Comparison of ENCODE assay signal across 21 cellular contexts in genomic region chr20:43781215-43781614, GRCh38. TPM values are rescaled to one million over a fixed set of nuclear protein-coding genes. Genes with fewer than 3 reads are reported as not detected.
DNase-seq lines count a peak whose midpoint lies in the region; ATAC-seq and TF ChIP-seq lines count a peak whose summit lies in the region.
"Had no signal": no experiment of that assay in that cellular context is flagged by ENCODE, and none has a peak within 500 bp of the region (broad histone marks: within the 10 kb centered on the region; RNA-seq: fewer than 3 reads in every experiment).

No MANE protein-coding gene starts in this region.

- no peaks in the 10 kb centered on the region for H3K27me3 ChIP-seq in DND-41 (ENCODE audit: insufficient read depth, low read length, poor library complexity)
- H3K27me3 ChIP-seq in PC-3 (ENCODE audit: low read length): no peaks in the 10 kb centered on the region

- no TSS peak for BruUV-seq in PC-3 (replicated peaks; lab: Mats Ljungman, UMichigan)

- H3K4me2 ChIP-seq in DND-41 (ENCODE audit: insufficient read depth, low read length) (no peak overlapping the region), PC-3 (ENCODE audit: low read length) (no peak overlapping the region)

- H2AFZ ChIP-seq in DND-41 (ENCODE audit: low read depth, low read length) (no peak overlapping the region), PC-3 (ENCODE audit: low read length) (no peak overlapping the region)

- peaks cover 15 to 24% of the 10 kb centered on the region in 2 donors for H3K4me1 Mint-ChIP-seq in effector memory CD8-positive, alpha-beta T cell (ENCODE audit: low read depth in 2 of 2)
- peaks cover 6% of the 10 kb centered on the region for H3K4me1 Mint-ChIP-seq in stimulated activated effector memory CD8-positive, alpha-beta T cell treated with anti-CD3 and anti-CD28 coated beads, Interleukin-12 subunit alpha, Interleukin-12 subunit beta, amount 100 ng/mL, for 72 hours

- H3K27ac ChIP-seq in DND-41 (ENCODE audit: low read length) (no peak overlapping the region), PC-3 (ENCODE audit: low read length) (no peak overlapping the region)

- intact Hi-C loops in PC-3 (cut with micrococcal nuclease): no loop called here

- H3K9me3 Mint-ChIP-seq in effector memory CD8-positive, alpha-beta T cell: no peaks in the 10 kb centered on the region
- peaks cover 6% of the 10 kb centered on the region for H3K9me3 Mint-ChIP-seq in stimulated activated effector memory CD8-positive, alpha-beta T cell treated with anti-CD3 and anti-CD28 coated beads, Interleukin-12 subunit alpha, Interleukin-12 subunit beta, amount 100 ng/mL, for 72 hours

- H3K36me3 Mint-ChIP-seq in effector memory CD8-positive, alpha-beta T cell (ENCODE audit: insufficient read depth): peaks cover 4% of the 10 kb centered on the region
- peaks cover 7% of the 10 kb centered on the region for H3K36me3 Mint-ChIP-seq in stimulated activated effector memory CD8-positive, alpha-beta T cell treated with anti-CD3 and anti-CD28 coated beads, Interleukin-12 subunit alpha, Interleukin-12 subunit beta, amount 100 ng/mL, for 72 hours
- H3K36me3 Mint-ChIP-seq: IgD-negative memory B cell had no signal

- H3K79me2 ChIP-seq in DND-41 (ENCODE audit: insufficient read depth, low read length) (no peaks in the 10 kb centered on the region), PC-3 (ENCODE audit: low read length) (no peaks in the 10 kb centered on the region)

- TF ChIP-seq CTCF in DND-41 (IDR thresholded peaks at IDR 0.05; ENCODE audit: borderline replicate concordance, extremely low read depth, low read length, poor library complexity, severe bottlenecking) (no peak), PC-3 (conservative IDR thresholded peaks at IDR 0.05; ENCODE audit: low read depth, low read length) (no peak)

- DNase-seq in DND-41 (peak; percentile 35), NCI-H1105 treated with DMSO at 0.1 percent for 48 hours (lab: John Stamatoyannopoulos, UW) (no peak), PC-3 (no peak)
- DNase-seq in Jurkat, Clone E6-1 (ENCODE audit: low read depth, low spot score): peak; percentile 19
- DNase-seq in effector memory CD8-positive, alpha-beta T cell: peak in 1 of 3 experiments; percentile 24
- DNase-seq in stimulated activated effector memory CD8-positive, alpha-beta T cell treated with anti-CD3 and anti-CD28 coated beads, Interleukin-12 subunit alpha, Interleukin-12 subunit beta, amount 100 ng/mL, for 72 hours (ENCODE audit: low spot score in 2 of 2): no peak
- no peak for DNase-seq in stimulated activated naive CD4-positive, alpha-beta T cell treated with Interleukin-2 at 50 U/mL for 16 hours (lab: John Stamatoyannopoulos, UW)
- DNase-seq: CD4-positive, alpha-beta T cell; DMS79; NCI-H1417; NCI-H187 treated with DMSO at 0.1 percent for 48 hours; NCI-H2171 treated with DMSO at 0.1 percent for 48 hours; NCI-H446 treated with DMSO at 0.1 percent for 48 hours; NCI-H774; SIG-M5 had no signal

- no peaks in the 10 kb centered on the region for H3K27me3 Mint-ChIP-seq in effector memory CD8-positive, alpha-beta T cell
- H3K27me3 Mint-ChIP-seq: CD4-positive, alpha-beta T cell had no signal

- H3K9me3 ChIP-seq in DND-41 (ENCODE audit: insufficient read depth, low read length, severe bottlenecking): no peaks in the 10 kb centered on the region
- H3K9me3 ChIP-seq in PC-3 (ENCODE audit: low read length): peaks cover 10% of the 10 kb centered on the region
- H3K9me3 ChIP-seq: HAP-1 had no signal

- H3K36me3 ChIP-seq in DND-41 (ENCODE audit: insufficient read depth, low read length): no peaks in the 10 kb centered on the region
- H3K36me3 ChIP-seq in PC-3 (ENCODE audit: low read depth, low read length): no peaks in the 10 kb centered on the region
- H3K36me3 ChIP-seq: HAP-1 had no signal

- H3K9me2 ChIP-seq in PC-3 (replicated peaks; ENCODE audit: low read length): no peaks in the 10 kb centered on the region

- peak overlapping the region; percentile 71 to 84 for H3K27ac Mint-ChIP-seq in effector memory CD8-positive, alpha-beta T cell
- H3K27ac Mint-ChIP-seq in stimulated activated effector memory CD8-positive, alpha-beta T cell treated with anti-CD3 and anti-CD28 coated beads, Interleukin-12 subunit alpha, Interleukin-12 subunit beta, amount 100 ng/mL, for 72 hours: no peak overlapping the region
- H3K27ac Mint-ChIP-seq: CD4-positive, alpha-beta T cell had no signal

- H3K9ac ChIP-seq in DND-41 (ENCODE audit: low read depth, low read length) (no peak overlapping the region), PC-3 (ENCODE audit: low read length) (no peak overlapping the region)

- peak overlapping the region in 1 of 2 donors; percentile 52 for H3K4me3 Mint-ChIP-seq in effector memory CD8-positive, alpha-beta T cell
- no peak overlapping the region for H3K4me3 Mint-ChIP-seq in stimulated activated effector memory CD8-positive, alpha-beta T cell treated with anti-CD3 and anti-CD28 coated beads, Interleukin-12 subunit alpha, Interleukin-12 subunit beta, amount 100 ng/mL, for 72 hours
- H3K4me3 Mint-ChIP-seq: CD4-positive, alpha-beta T cell had no signal

- H3K4me1 ChIP-seq in DND-41 (ENCODE audit: insufficient read depth, low read length) (peaks cover 17% of the 10 kb centered on the region), PC-3 (ENCODE audit: insufficient read depth, low read length) (peaks cover 16% of the 10 kb centered on the region)
- H3K4me1 ChIP-seq: HAP-1 had no signal

- H3F3A ChIP-seq in PC-3 (ENCODE audit: low read length, unreplicated experiment): no peaks in the 10 kb centered on the region

- H4K20me1 ChIP-seq in DND-41 (ENCODE audit: insufficient read depth, low read length) (no peaks in the 10 kb centered on the region), PC-3 (ENCODE audit: low read length) (no peaks in the 10 kb centered on the region)

- CTCF ChIA-PET in PC-3 (lab: Charles Lee): no interaction called here

- POLR2A ChIA-PET in PC-3 (lab: Charles Lee; ENCODE audit: unreplicated experiment): no interaction called here

- H3K4me3 ChIP-seq in DND-41 (ENCODE audit: low read depth in 1 of 2, low read length in 2 of 2) (no peak overlapping the region), PC-3 (ENCODE audit: low read length) (no peak overlapping the region)
- no peak overlapping the region for H3K4me3 ChIP-seq in Jurkat, Clone E6-1 (ENCODE audit: low read length)
- H3K4me3 ChIP-seq: GM12878, HAP-1 had no signal

- peak; percentile 73 for ATAC-seq in DND-41 (ENCODE audit: insufficient read depth, low read depth)
- ATAC-seq in effector memory CD8-positive, alpha-beta T cell (replicated peaks): peak; percentile 91
- peak; percentile 74 for ATAC-seq in stimulated activated effector memory CD8-positive, alpha-beta T cell treated with anti-CD3 and anti-CD28 coated beads, Interleukin-12 subunit alpha, Interleukin-12 subunit beta, amount 100 ng/mL, for 72 hours
- no peak for ATAC-seq in PC-3
- ATAC-seq: GM12878 had no signal

RNA-seq across cellular contexts. Expression of gene GTSF1L, which starts 54.4 kb away (rescaled TPM):
- not detected for polyA plus RNA-seq in Jurkat, Clone E6-1 (2012; ENCODE audit: insufficient read depth, insufficient read length)
- 0.52 TPM in 1 of 2 replicates, not detected in the other for total RNA-seq in PC-3 (2014; rRNA removed)
- total RNA-seq: CD4-positive, alpha-beta T cell; G401; HT1080; RPMI7951 had no signal

Comparison
In these comparisons a context has a peak if more than half of its experiments do, and no peak if none do; other contexts are left out.
1. DNase-seq: peak in DND-41 (single experiment) and Jurkat, Clone E6-1 (single experiment); none in stimulated activated effector memory CD8-positive, alpha-beta T cell treated with anti-CD3 and anti-CD28 coated beads, Interleukin-12 subunit alpha, Interleukin-12 subunit beta, amount 100 ng/mL, for 72 hours (0 of 2), stimulated activated naive CD4-positive, alpha-beta T cell treated with Interleukin-2 at 50 U/mL for 16 hours (single experiment), NCI-H1105 treated with DMSO at 0.1 percent for 48 hours (single experiment) and PC-3 (single experiment).